In genomic region chr13:41827507-41828213, GRCh38 we compare ENCODE assay signal across 11 cellular contexts.
DNase-seq lines count a peak whose midpoint lies in the region; ATAC-seq and TF ChIP-seq lines count a peak whose summit lies in the region.
"Had no signal": no experiment of that assay in that cellular context is flagged by ENCODE, and none has a peak within 500 bp of the region (broad histone marks: within the 10 kb centered on the region; RNA-seq: fewer than 3 reads in every experiment).

No MANE protein-coding gene starts in this region.

- H3K27ac Mint-ChIP-seq in HFFc6: peak overlapping the region; percentile 78
- no peak overlapping the region for H3K27ac Mint-ChIP-seq in activated naive CD8-positive, alpha-beta T cell treated with anti-CD3 and anti-CD28 coated beads, Interleukin-2, amount 50 U/mL, for 24 hours
- H3K27ac Mint-ChIP-seq: activated T-helper 17 cell treated with anti-CD3 and anti-CD28 coated beads, Interleukin-2, amount 50 U/mL, for 72 hours; T-helper 1 cell treated with Interleukin-12 subunit alpha and Interleukin-12 subunit beta and Interleukin-4 antibody, amounts not matched to agents 30 μg/mL and 1 μg/mL, for 36 hours had no signal

- TF ChIP-seq CTCF in HFFc6 (IDR thresholded peaks at IDR 0.05) (no peak), suprapubic skin (IDR thresholded peaks at IDR 0.05) (no peak)

- no peaks in the 10 kb centered on the region for H3K27me3 Mint-ChIP-seq in HFFc6 (ENCODE audit: insufficient read depth)
- H3K27me3 Mint-ChIP-seq in activated naive CD8-positive, alpha-beta T cell treated with anti-CD3 and anti-CD28 coated beads, Interleukin-2, amount 50 U/mL, for 24 hours: no peaks in the 10 kb centered on the region
- H3K27me3 Mint-ChIP-seq: activated T-helper 17 cell treated with anti-CD3 and anti-CD28 coated beads, Interleukin-2, amount 50 U/mL, for 72 hours had no signal

- peaks cover 8% of the 10 kb centered on the region for H3K36me3 ChIP-seq in suprapubic skin

- peaks cover 47% of the 10 kb centered on the region for H3K4me1 Mint-ChIP-seq in HFFc6 (ENCODE audit: low read depth)
- H3K4me1 Mint-ChIP-seq in activated naive CD8-positive, alpha-beta T cell treated with anti-CD3 and anti-CD28 coated beads, Interleukin-2, amount 50 U/mL, for 24 hours: no peaks in the 10 kb centered on the region
- H3K4me1 Mint-ChIP-seq: activated T-helper 17 cell treated with anti-CD3 and anti-CD28 coated beads, Interleukin-2, amount 50 U/mL, for 72 hours had no signal

- peak overlapping the region; percentile 10 for H3K27ac ChIP-seq in suprapubic skin

- DNase-seq in HFFc6: peak; percentile 89
- DNase-seq in amniotic epithelial cell (ENCODE audit: low read depth): peak; percentile 96
- no peak for DNase-seq in left ventricle myocardium superior
- no peak for DNase-seq in suprapubic skin (ENCODE audit: low spot score in 2 of 2)
- DNase-seq in activated naive CD8-positive, alpha-beta T cell treated with anti-CD3 and anti-CD28 coated beads, Interleukin-2, amount 50 U/mL, for 24 hours: no peak
- DNase-seq: MM.1S, small intestine had no signal

- H3K4me1 ChIP-seq in suprapubic skin: peaks cover 9% of the 10 kb centered on the region

- peaks cover 24% of the 10 kb centered on the region for H3K36me3 Mint-ChIP-seq in HFFc6 (ENCODE audit: low read depth)
- peaks cover 22% of the 10 kb centered on the region for H3K36me3 Mint-ChIP-seq in activated naive CD8-positive, alpha-beta T cell treated with anti-CD3 and anti-CD28 coated beads, Interleukin-2, amount 50 U/mL, for 24 hours (ENCODE audit: low read depth)

- H3K9me3 ChIP-seq in suprapubic skin: no peaks in the 10 kb centered on the region

- WGBS in suprapubic skin: 39% methylated on average over 5 of the region's 5 CpGs

- H3K9me3 Mint-ChIP-seq in HFFc6: no peaks in the 10 kb centered on the region
- no peaks in the 10 kb centered on the region for H3K9me3 Mint-ChIP-seq in activated naive CD8-positive, alpha-beta T cell treated with anti-CD3 and anti-CD28 coated beads, Interleukin-2, amount 50 U/mL, for 24 hours
- H3K9me3 Mint-ChIP-seq: activated T-helper 17 cell treated with anti-CD3 and anti-CD28 coated beads, Interleukin-2, amount 50 U/mL, for 72 hours; T-helper 1 cell treated with Interleukin-12 subunit alpha and Interleukin-12 subunit beta and Interleukin-4 antibody, amounts not matched to agents 30 μg/mL and 1 μg/mL, for 36 hours had no signal

- TF ChIP-seq EP300 in suprapubic skin (IDR thresholded peaks at IDR 0.05): no peak

- intact Hi-C loops in left ventricle myocardium superior (cut with micrococcal nuclease): no loop called here

- no peaks in the 10 kb centered on the region for H3K27me3 ChIP-seq in suprapubic skin

- H3K4me3 ChIP-seq in suprapubic skin: no peak overlapping the region

- H3K4me3 Mint-ChIP-seq in HFFc6: peak overlapping the region; percentile 68
- no peak overlapping the region for H3K4me3 Mint-ChIP-seq in activated naive CD8-positive, alpha-beta T cell treated with anti-CD3 and anti-CD28 coated beads, Interleukin-2, amount 50 U/mL, for 24 hours
- H3K4me3 Mint-ChIP-seq: activated T-helper 17 cell treated with anti-CD3 and anti-CD28 coated beads, Interleukin-2, amount 50 U/mL, for 72 hours; T-helper 1 cell treated with Interleukin-12 subunit alpha and Interleukin-12 subunit beta and Interleukin-4 antibody, amounts not matched to agents 30 μg/mL and 1 μg/mL, for 36 hours had no signal

- ATAC-seq in left ventricle myocardium superior (peak; percentile 38), GM18858 (IDR thresholded peaks at IDR 0.05; ENCODE audit: unreplicated experiment) (no peak), HG02938 (IDR thresholded peaks at IDR 0.05; ENCODE audit: unreplicated experiment) (no peak)
- no peak for ATAC-seq in activated naive CD8-positive, alpha-beta T cell treated with anti-CD3 and anti-CD28 coated beads, Interleukin-2, amount 50 U/mL, for 24 hours
- ATAC-seq: activated T-helper 17 cell treated with anti-CD3 and anti-CD28 coated beads, Interleukin-2, amount 50 U/mL, for 72 hours had no signal

- TF ChIP-seq POLR2A in suprapubic skin (IDR thresholded peaks at IDR 0.05): no peak

Comparison
In these comparisons a context has a peak if more than half of its experiments do, and no peak if none do; other contexts are left out.
1. DNase-seq: peak in HFFc6 (single experiment) and amniotic epithelial cell (single experiment); none in left ventricle myocardium superior (single experiment), suprapubic skin (0 of 2) and activated naive CD8-positive, alpha-beta T cell treated with anti-CD3 and anti-CD28 coated beads, Interleukin-2, amount 50 U/mL, for 24 hours (single experiment).